In genomic region chr18:35464731-35465728, GRCh38 we compare ENCODE assay signal across 19 cellular contexts. TPM values are rescaled to one million over a fixed set of nuclear protein-coding genes. Genes with fewer than 3 reads are reported as not detected.
DNase-seq lines count a peak whose midpoint lies in the region; ATAC-seq and TF ChIP-seq lines count a peak whose summit lies in the region.
"Had no signal": no experiment of that assay in that cellular context is flagged by ENCODE, and none has a peak within 500 bp of the region (broad histone marks: within the 10 kb centered on the region; RNA-seq: fewer than 3 reads in every experiment).

No MANE protein-coding gene starts in this region.

- no peak overlapping the region for H3K4me3 ChIP-seq in mammary epithelial cell (replicated peaks in 1 of 3; ENCODE audit: insufficient read depth in 1 of 3, low read depth in 2 of 3, low read length in 3 of 3)
- H3K4me3 ChIP-seq in coronary artery = no peak overlapping the region
- H3K4me3 ChIP-seq: stomach, tibial nerve had no signal

- no peaks in the 10 kb centered on the region for H4K20me1 ChIP-seq in mammary epithelial cell (ENCODE audit: insufficient read depth, low read length)

- TF ChIP-seq CTCF in mammary epithelial cell (conservative IDR thresholded peaks at IDR 0.05 in 1 of 2, IDR thresholded peaks at IDR 0.05 in 1 of 2; ENCODE audit: extremely low read depth in 1 of 2, insufficient read depth in 1 of 2, low read depth in 1 of 2, low read length in 2 of 2) (no peak), coronary artery (IDR thresholded peaks at IDR 0.05) (no peak)

- no peaks in the 10 kb centered on the region for H3K27me3 ChIP-seq in mammary epithelial cell (ENCODE audit: insufficient read depth, low read length)
- H3K27me3 ChIP-seq: stomach, tibial nerve had no signal

- H3K9ac ChIP-seq in mammary epithelial cell (ENCODE audit: insufficient read depth, low read length) = no peak overlapping the region
- H3K9ac ChIP-seq: SK-N-SH had no signal

- peaks cover 58% of the 10 kb centered on the region for H3K79me2 ChIP-seq in mammary epithelial cell (ENCODE audit: insufficient read depth, low read length)

- H3K27ac ChIP-seq in mammary epithelial cell (ENCODE audit: insufficient read depth, low read depth, low read length) (no peak overlapping the region), coronary artery (no peak overlapping the region)
- H3K27ac ChIP-seq: 22Rv1, stomach, tibial nerve had no signal

- ATAC-seq in HG02973 (IDR thresholded peaks at IDR 0.05; ENCODE audit: unreplicated experiment) (no peak), HG03342 (IDR thresholded peaks at IDR 0.05; ENCODE audit: unreplicated experiment) (no peak)
- ATAC-seq: CD8-positive, alpha-beta T cell had no signal

- intact Hi-C loops in mammary epithelial cell (cut with micrococcal nuclease) = no loop called here

- peaks cover 10% of the 10 kb centered on the region for H3K36me3 ChIP-seq in mammary epithelial cell (ENCODE audit: insufficient read depth, low read length)

- in situ Hi-C loops in mammary epithelial cell (cut with MboI; ENCODE audit: low sequenced_read_pairs in 2 of 2) = no loop called here

- WGBS in mammary epithelial cell (ENCODE audit: low coverage, missing lambda C conversion rate) = 99% methylated on average over 4 of the region's 4 CpGs

- no peaks in the 10 kb centered on the region for H3K9me3 ChIP-seq in mammary epithelial cell (replicated peaks; ENCODE audit: insufficient read depth, low read length)
- H3K9me3 ChIP-seq: SK-N-SH, stomach, tibial nerve had no signal

- CTCF ChIA-PET in mammary epithelial cell (lab: Charles Lee; ENCODE audit: low non-redundant PET) = no interaction called here

- DNase-seq in SIG-M5 treated with dmso at 0.1 percent for 504 hours (lab: John Stamatoyannopoulos, UW; ENCODE audit: unreplicated experiment) (peak; percentile 63), SIG-M5 (lab: John Stamatoyannopoulos, UW) (no peak), NOMO-1 treated with dmso at 0.1 percent for 144 hours (lab: John Stamatoyannopoulos, UW; ENCODE audit: unreplicated experiment) (peak; percentile 13), mammary epithelial cell (no peak), coronary artery (ENCODE audit: low spot score) (no peak), DMS53 treated with DMSO at 0.1 percent for 48 hours (lab: John Stamatoyannopoulos, UW; ENCODE audit: unreplicated experiment) (no peak)
- DNase-seq: activated CD4-positive, alpha-beta T cell treated with anti-CD3 and anti-CD28 coated beads, Interleukin-2, amount 10 ng/mL, durations not matched to agents 7 days and 5 days; activated naive CD4-positive, alpha-beta T cell treated with anti-CD3 and anti-CD28 coated beads for 36 hours; CD8-positive, alpha-beta T cell; DMS53; NCI-H1436 treated with DMSO at 0.1 percent for 48 hours; NCI-H510A; SK-N-SH; stimulated activated CD8-positive, alpha-beta memory T cell treated with anti-CD3 and anti-CD28 coated beads, Interleukin-4, amount 100 ng/mL, for 48 hours; stomach had no signal

- H3K4me1 ChIP-seq in mammary epithelial cell (ENCODE audit: insufficient read depth, low read length) = peaks cover 25% of the 10 kb centered on the region

- H2AFZ ChIP-seq in mammary epithelial cell (ENCODE audit: low read depth, low read length) = no peak overlapping the region

- TSS peak; percentile 6 for BruUV-seq in mammary epithelial cell (replicated peaks; lab: Mats Ljungman, UMichigan)

- dilution Hi-C loops in mammary epithelial cell (cut with HindIII; ENCODE audit: low sequenced_read_pairs) = no loop called here

- no peak overlapping the region for H3K4me2 ChIP-seq in mammary epithelial cell (ENCODE audit: insufficient read depth, low read depth, low read length)
- H3K4me2 ChIP-seq: SK-N-SH had no signal

RNA-seq across cellular contexts. Expression of gene INO80C, which starts 32.7 kb away (rescaled TPM):
- 10 to 100 TPM in 1 of 2 donors, 1 to 10 TPM in 1; 7.2 to 46.5 TPM for total RNA-seq in mammary epithelial cell
- 42.5 TPM for polyA plus RNA-seq in mammary epithelial cell
- 20.4 TPM for polyA minus RNA-seq in mammary epithelial cell

Comparison
In these comparisons a context has a peak if more than half of its experiments do, and no peak if none do; other contexts are left out.
1. DNase-seq: peak in SIG-M5 treated with dmso at 0.1 percent for 504 hours (single experiment) and NOMO-1 treated with dmso at 0.1 percent for 144 hours (single experiment); none in SIG-M5 (single experiment), mammary epithelial cell (single experiment), coronary artery (single experiment) and DMS53 treated with DMSO at 0.1 percent for 48 hours (single experiment).